ENCODE assay signal across 10 cellular contexts in genomic region chr4:177229331-177229730, GRCh38.
A peak's percentile ranks its signal among the peaks of the same experiment; 100 is the strongest.
DNase-seq lines count a peak whose midpoint lies in the region; ATAC-seq, FAIRE-seq and TF ChIP-seq lines count a peak whose summit lies in the region.
"Had no signal": no experiment of that assay in that cellular context is flagged by ENCODE, and none has a peak within 500 bp of the region (broad histone marks: within the 10 kb centered on the region; RNA-seq: fewer than 3 reads in every experiment).

No MANE protein-coding gene starts in this region.

- peak overlapping the region; percentile 18 for H3K4me3 Mint-ChIP-seq in activated CD4-positive, alpha-beta memory T cell treated with anti-CD3 and anti-CD28 coated beads, Interleukin-2, amount 10 ng/mL, durations not matched to agents 7 days and 5 days

- H3K36me3 ChIP-seq in keratinocyte (ENCODE audit: control insufficient read depth in 2 of 2, extremely low read depth in 1 of 2, insufficient read depth in 2 of 2, low read length in 2 of 2) (no peaks in the 10 kb centered on the region), vagina (no peaks in the 10 kb centered on the region)
- H3K36me3 ChIP-seq: spleen had no signal

- TF ChIP-seq POLR2A in vagina (IDR thresholded peaks at IDR 0.05), result no peak

- no peak for DNase-seq in right cardiac atrium
- no peak for DNase-seq in Right ventricle myocardium superior
- no peak for DNase-seq in activated CD4-positive, alpha-beta memory T cell treated with anti-CD3 and anti-CD28 coated beads, Interleukin-2, amount 10 ng/mL, durations not matched to agents 7 days and 5 days
- DNase-seq in keratinocyte (ENCODE audit: low read depth, low spot score), result no peak
- DNase-seq in vagina (ENCODE audit: extremely low spot score in 2 of 2), result no peak
- DNase-seq in NCI-H1930 (lab: John Stamatoyannopoulos, UW), result no peak
- DNase-seq: DMS79, spleen had no signal

- H3K79me2 ChIP-seq in keratinocyte (ENCODE audit: control insufficient read depth, insufficient read depth, low read length), result no peaks in the 10 kb centered on the region

- no peaks in the 10 kb centered on the region for H3K4me1 ChIP-seq in right cardiac atrium (ENCODE audit: control insufficient read depth, insufficient read depth, low read length)
- H3K4me1 ChIP-seq in keratinocyte (ENCODE audit: control insufficient read depth, extremely low read depth, insufficient read depth, low read length), result no peaks in the 10 kb centered on the region
- H3K4me1 ChIP-seq in vagina, result no peaks in the 10 kb centered on the region

- H3K27ac ChIP-seq in right cardiac atrium (ENCODE audit: low read length) (no peak overlapping the region), keratinocyte (ENCODE audit: control insufficient read depth, insufficient read depth, low read length) (no peak overlapping the region), vagina (no peak overlapping the region)
- H3K27ac ChIP-seq: spleen had no signal

- H3K4me3 ChIP-seq in right cardiac atrium (ENCODE audit: low read length) (peak overlapping the region; percentile 54), keratinocyte (ENCODE audit: control insufficient read depth in 2 of 3, extremely low read depth in 1 of 3, insufficient read depth in 2 of 3, low read depth in 1 of 3, low read length in 3 of 3) (peak overlapping the region in 1 of 3 experiments; percentile 6), vagina (peak overlapping the region; percentile 15 to 23)

- no peak for TF ChIP-seq CTCF in keratinocyte (optimal IDR thresholded peaks at IDR 0.05 in 1 of 3, IDR thresholded peaks at IDR 0.05 in 1 of 3, conservative IDR thresholded peaks at IDR 0.05 in 1 of 3; ENCODE audit: extremely low read depth in 1 of 3, insufficient read depth in 2 of 3, low read length in 3 of 3)
- no peak for TF ChIP-seq CTCF in vagina (IDR thresholded peaks at IDR 0.05)

- H3K4me1 Mint-ChIP-seq in activated CD4-positive, alpha-beta memory T cell treated with anti-CD3 and anti-CD28 coated beads, Interleukin-2, amount 10 ng/mL, durations not matched to agents 7 days and 5 days, result peaks cover 18% of the 10 kb centered on the region

- H3K4me2 ChIP-seq in keratinocyte (ENCODE audit: control insufficient read depth, extremely low read depth, insufficient read depth, low read depth, low read length), result peak overlapping the region; percentile 47

- H3K36me3 Mint-ChIP-seq in activated CD4-positive, alpha-beta memory T cell treated with anti-CD3 and anti-CD28 coated beads, Interleukin-2, amount 10 ng/mL, durations not matched to agents 7 days and 5 days (ENCODE audit: low read depth), result no peaks in the 10 kb centered on the region

- 38% methylated on average over 7 of the region's 7 CpGs for WGBS in right cardiac atrium

- no peak overlapping the region for H3K27ac Mint-ChIP-seq in activated CD4-positive, alpha-beta memory T cell treated with anti-CD3 and anti-CD28 coated beads, Interleukin-2, amount 10 ng/mL, durations not matched to agents 7 days and 5 days

- H4K20me1 ChIP-seq in keratinocyte (ENCODE audit: control insufficient read depth, extremely low read depth, insufficient read depth, low read length), result no peaks in the 10 kb centered on the region

- intact Hi-C loops in right cardiac atrium (cut with DNase I) (no loop called here), Right ventricle myocardium superior (cut with DNase I) (no loop called here), vagina (cut with DNase I) (no loop called here)

- ATAC-seq in right cardiac atrium (no peak), Right ventricle myocardium superior (ENCODE audit: poor library complexity) (no peak), GM19351 (IDR thresholded peaks at IDR 0.05; ENCODE audit: unreplicated experiment) (no peak), GM18861 (IDR thresholded peaks at IDR 0.05; ENCODE audit: unreplicated experiment) (no peak)

- POLR2A ChIA-PET in activated CD4-positive, alpha-beta memory T cell treated with anti-CD3 and anti-CD28 coated beads, Interleukin-2, amount 10 ng/mL, durations not matched to agents 7 days and 5 days (lab: Charles Lee), result interaction anchor here (1.3 kb wide), 1 partner anchor 80 kb away, joined by 5 read pairs; the partner anchor contains the start of gene NEIL3

- no peaks in the 10 kb centered on the region for H3K9me3 Mint-ChIP-seq in activated CD4-positive, alpha-beta memory T cell treated with anti-CD3 and anti-CD28 coated beads, Interleukin-2, amount 10 ng/mL, durations not matched to agents 7 days and 5 days

- H3K9ac ChIP-seq in keratinocyte (ENCODE audit: control insufficient read depth, extremely low read depth, insufficient read depth, low read length), result no peak overlapping the region

- no peaks in the 10 kb centered on the region for H3K9me1 ChIP-seq in keratinocyte (ENCODE audit: control insufficient read depth, extremely low read depth, insufficient read depth, low read length)

- no peaks in the 10 kb centered on the region for H3K27me3 Mint-ChIP-seq in activated CD4-positive, alpha-beta memory T cell treated with anti-CD3 and anti-CD28 coated beads, Interleukin-2, amount 10 ng/mL, durations not matched to agents 7 days and 5 days

- H3K27me3 ChIP-seq in right cardiac atrium (ENCODE audit: control insufficient read depth, insufficient read depth) (no peaks in the 10 kb centered on the region), keratinocyte (ENCODE audit: control insufficient read depth, extremely low read depth, insufficient read depth, low read length) (no peaks in the 10 kb centered on the region), vagina (no peaks in the 10 kb centered on the region)
- H3K27me3 ChIP-seq: spleen had no signal

- FAIRE-seq in keratinocyte (lab: Jason Lieb, UNC), result peak; percentile 59

- dilution Hi-C loops in keratinocyte (cut with MboI; ENCODE audit: extremely low pct_ligation_motif_present, low sequenced_read_pairs), result no loop called here

- H2AFZ ChIP-seq in keratinocyte (ENCODE audit: control insufficient read depth, low read length), result peak overlapping the region; percentile 18

- CTCF ChIA-PET in activated CD4-positive, alpha-beta memory T cell treated with anti-CD3 and anti-CD28 coated beads, Interleukin-2, amount 10 ng/mL, durations not matched to agents 7 days and 5 days (lab: Charles Lee), result interaction anchor here (1.6 kb wide), 1 partner anchor 21 kb away, joined by 4 read pairs; no protein-coding TSS in a partner anchor

- no peaks in the 10 kb centered on the region for H3K9me3 ChIP-seq in right cardiac atrium (ENCODE audit: control insufficient read depth, low read length)
- H3K9me3 ChIP-seq in keratinocyte (ENCODE audit: control insufficient read depth, low read depth, low read length), result no peaks in the 10 kb centered on the region
- H3K9me3 ChIP-seq in vagina, result no peaks in the 10 kb centered on the region
- H3K9me3 ChIP-seq: spleen had no signal
